7 cellular contexts compared by ENCODE assay signal in the genomic region with DNA sequence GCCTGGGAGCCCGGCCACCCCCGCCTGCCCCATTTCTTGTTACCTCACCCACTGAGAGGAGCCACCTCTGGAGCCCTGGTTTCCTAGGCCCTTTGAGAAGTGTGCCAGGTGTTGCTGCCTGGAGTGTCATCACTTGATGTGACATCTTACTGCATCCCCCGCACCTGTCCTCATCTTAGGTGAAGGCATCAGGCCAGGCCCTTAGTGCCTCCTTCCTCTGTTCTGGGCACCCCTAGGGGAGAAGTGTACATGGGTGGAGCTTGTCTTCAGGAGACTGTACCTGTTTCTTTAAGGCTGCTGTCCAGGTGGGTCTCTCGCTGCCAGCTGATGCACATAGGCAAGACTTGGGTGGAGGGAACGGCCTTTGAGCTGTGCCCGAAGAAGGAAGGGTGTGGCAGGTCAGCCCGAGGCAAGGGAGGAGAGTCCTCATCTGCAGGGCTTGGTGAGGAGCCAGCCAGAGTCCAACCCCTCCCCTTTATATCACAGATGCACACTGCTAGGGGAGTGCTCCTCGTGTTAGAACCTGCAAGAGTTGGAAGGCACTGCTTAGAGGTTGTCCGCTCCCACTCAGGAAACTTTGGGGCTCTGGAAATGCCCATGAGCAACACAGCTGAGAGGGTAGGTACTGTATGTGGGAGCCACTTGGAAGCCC. TPM values are rescaled to one million over a fixed set of nuclear protein-coding genes. Genes with fewer than 3 reads are reported as not detected.
A peak's percentile ranks its signal among the peaks of the same experiment; 100 is the strongest.
DNase-seq lines count a peak whose midpoint lies in the region; ATAC-seq, FAIRE-seq and TF ChIP-seq lines count a peak whose summit lies in the region.

No MANE protein-coding gene starts in this region.

- no peaks in the 10 kb centered on the region for H3K27me3 Mint-ChIP-seq in astrocyte (ENCODE audit: low read depth, unreplicated experiment)

- peaks cover 85% of the 10 kb centered on the region for H3K79me2 ChIP-seq in astrocyte (ENCODE audit: insufficient read depth, low read length)

- no peak overlapping the region for H3K4me3 Mint-ChIP-seq in astrocyte (ENCODE audit: unreplicated experiment)

- H3K36me3 ChIP-seq in astrocyte (ENCODE audit: insufficient read depth, low read length) (no peaks in the 10 kb centered on the region), pancreas (no peaks in the 10 kb centered on the region)

- TF ChIP-seq CTCF in astrocyte (IDR thresholded peaks at IDR 0.05; ENCODE audit: insufficient read depth, low read depth, low read length) (no peak), pancreas (IDR thresholded peaks at IDR 0.05) (no peak)

- H2AFZ ChIP-seq in astrocyte (ENCODE audit: low read depth, low read length) = no peak overlapping the region

- H3K27me3 ChIP-seq in astrocyte (ENCODE audit: insufficient read depth, low read length) = no peaks in the 10 kb centered on the region
- H3K27me3 ChIP-seq in pancreas = no peaks in the 10 kb centered on the region

- DNase-seq in astrocyte (ENCODE audit: low read depth) (no peak), pancreas (no peak), superior temporal gyrus (ENCODE audit: extremely low spot score) (no peak), SW480 (ENCODE audit: low spot score) (no peak), ureter (ENCODE audit: low spot score) (no peak)

- ATAC-seq in GM21367 (IDR thresholded peaks at IDR 0.05; ENCODE audit: unreplicated experiment) = peak; percentile 11
- ATAC-seq in HG03432 (IDR thresholded peaks at IDR 0.05; ENCODE audit: unreplicated experiment) = peak; percentile 31
- peak in 3 of 4 donors; percentile 9 to 38 (median 34) for ATAC-seq in pancreas

- peaks cover 24% of the 10 kb centered on the region for H3K4me1 ChIP-seq in astrocyte (ENCODE audit: insufficient read depth, low read length)
- peaks cover 0 to 13% (median 0%) of the 10 kb centered on the region in 3 donors for H3K4me1 ChIP-seq in pancreas

- H3K9me3 Mint-ChIP-seq in astrocyte (ENCODE audit: unreplicated experiment) = no peaks in the 10 kb centered on the region

- H3K27ac Mint-ChIP-seq in astrocyte (ENCODE audit: unreplicated experiment) = no peak overlapping the region

- FAIRE-seq in astrocyte (lab: Jason Lieb, UNC) = no peak
- no peak for FAIRE-seq in pancreas (lab: Jason Lieb, UNC)

- H3K4me2 ChIP-seq in astrocyte (ENCODE audit: low read length) = peak overlapping the region; percentile 66

- H3K4me3 ChIP-seq in astrocyte (ENCODE audit: insufficient read depth, low read depth, low read length) (no peak overlapping the region), pancreas (no peak overlapping the region)

- H3K4me1 Mint-ChIP-seq in astrocyte (ENCODE audit: low read depth, unreplicated experiment) = peaks cover 25% of the 10 kb centered on the region

- H3K9ac ChIP-seq in astrocyte (ENCODE audit: low read length) = no peak overlapping the region

- peaks cover 90% of the 10 kb centered on the region for H4K20me1 ChIP-seq in astrocyte (ENCODE audit: insufficient read depth, low read length)

- H3K27ac ChIP-seq in astrocyte (ENCODE audit: low read depth, low read length) (no peak overlapping the region), pancreas (no peak overlapping the region)

- intact Hi-C loops in pancreas (cut with DNase I) = no loop called here

- WGBS in pancreas, 2 donors = 74 to 75% methylated on average over 9 of the region's 9 CpGs

- H3K9me3 ChIP-seq in astrocyte (ENCODE audit: insufficient read depth, low read depth, low read length) = no peaks in the 10 kb centered on the region
- H3K9me3 ChIP-seq in pancreas = no peaks in the 10 kb centered on the region

- H3K36me3 Mint-ChIP-seq in astrocyte (ENCODE audit: low read depth, unreplicated experiment) = peaks cover 4% of the 10 kb centered on the region

RNA-seq across cellular contexts. Expression of a gene that starts 45.9 kb away (rescaled TPM):
- total RNA-seq in astrocyte (61.6 and 62.9 TPM in 2 replicates), pancreas (10 to 100 TPM; 30.8 to 57.6 (median 31.4) TPM), ureter (40.9 TPM)
- 10 to 100 TPM; 28.4 to 29.9 TPM for polyA plus RNA-seq in pancreas
